In the genomic region with DNA sequence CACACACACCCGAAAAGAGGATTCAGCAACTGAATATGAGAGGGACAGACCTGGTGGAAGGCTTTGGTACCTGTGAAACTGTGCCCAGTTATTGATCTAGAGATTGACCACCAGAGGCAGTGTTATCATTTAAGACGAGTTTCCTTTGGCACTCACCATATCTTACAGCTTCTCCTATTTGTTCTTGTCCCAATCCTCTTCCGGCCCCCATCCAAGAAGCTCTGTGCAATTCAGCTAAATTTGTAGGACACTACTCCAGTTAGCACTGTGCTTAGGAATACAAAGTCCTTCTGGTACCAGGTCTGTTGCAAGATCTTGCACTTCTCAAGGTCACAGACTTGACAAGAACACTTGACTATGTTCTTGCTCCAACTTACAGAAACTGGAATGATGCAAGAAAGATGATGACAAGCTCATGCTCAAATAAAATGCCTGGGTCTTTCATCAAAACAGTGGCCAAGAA, we compare ENCODE assay signal across 1 cellular context.
TF ChIP-seq lines count a peak whose summit lies in the region.

No MANE protein-coding gene starts in this region.

TF ChIP-seq in HepG2, 621 proteins besides CTCF, POLR2A, EP300 and RAD21 (continued from another document):
- TF ChIP-seq SMC3 (IDR thresholded peaks at IDR 0.05; ENCODE audit: low read length) (0 out of 2 replicates have a peak, but pooled peaks have one; percentile 45), NAIF1 (CRISPR knock-in tag; IDR thresholded peaks at IDR 0.05; ENCODE audit: borderline replicate concordance) (no peak), CHCHD3 (CRISPR knock-in tag; IDR thresholded peaks at IDR 0.05) (no peak), ZNF839 (CRISPR knock-in tag; IDR thresholded peaks at IDR 0.05; ENCODE audit: borderline replicate concordance) (no peak), RELA (CRISPR knock-in tag; IDR thresholded peaks at IDR 0.05) (no peak), CEBPG (CRISPR knock-in tag; IDR thresholded peaks at IDR 0.05) (peak; percentile 13; the same call in 1 of the 2 replicates), KDM5B (CRISPR knock-in tag; IDR thresholded peaks at IDR 0.05; ENCODE audit: borderline replicate concordance) (no peak)
- TF ChIP-seq, protein P1, sequence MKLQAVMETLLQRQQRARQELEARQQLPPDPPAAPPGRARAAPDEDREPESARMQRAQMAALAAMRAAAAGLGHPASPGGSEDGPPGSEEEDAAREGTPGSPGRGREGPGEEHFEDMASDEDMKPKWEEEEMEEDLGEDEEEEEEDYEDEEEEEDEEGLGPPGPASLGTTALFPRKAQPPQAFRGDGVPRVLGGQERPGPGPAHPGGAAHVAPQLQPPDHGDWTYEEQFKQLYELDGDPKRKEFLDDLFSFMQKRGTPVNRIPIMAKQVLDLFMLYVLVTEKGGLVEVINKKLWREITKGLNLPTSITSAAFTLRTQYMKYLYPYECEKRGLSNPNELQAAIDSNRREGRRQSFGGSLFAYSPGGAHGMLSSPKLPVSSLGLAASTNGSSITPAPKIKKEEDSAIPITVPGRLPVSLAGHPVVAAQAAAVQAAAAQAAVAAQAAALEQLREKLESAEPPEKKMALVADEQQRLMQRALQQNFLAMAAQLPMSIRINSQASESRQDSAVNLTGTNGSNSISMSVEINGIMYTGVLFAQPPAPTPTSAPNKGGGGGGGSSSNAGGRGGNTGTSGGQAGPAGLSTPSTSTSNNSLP (IDR thresholded peaks at IDR 0.05; ENCODE audit: low read depth, low read length), result peak; percentile 88
